In genomic region chr10:101493249-101493648, GRCh38 we compare ENCODE assay signal across 16 cellular contexts.
DNase-seq lines count a peak whose midpoint lies in the region; ATAC-seq and TF ChIP-seq lines count a peak whose summit lies in the region.
"Had no signal": no experiment of that assay in that cellular context is flagged by ENCODE, and none has a peak within 500 bp of the region (broad histone marks: within the 10 kb centered on the region; RNA-seq: fewer than 3 reads in every experiment).

No MANE protein-coding gene starts in this region.

- H3K27ac Mint-ChIP-seq in CD8-positive, alpha-beta T cell: no peak overlapping the region
- H3K27ac Mint-ChIP-seq: CD4-positive, alpha-beta memory T cell had no signal

- TF ChIP-seq RAD21 in liver (IDR thresholded peaks at IDR 0.05): no peak

- no peaks in the 10 kb centered on the region for H3K27me3 ChIP-seq in HAP-1 (ENCODE audit: low read depth)
- H3K27me3 ChIP-seq in hepatocyte: no peaks in the 10 kb centered on the region
- H3K27me3 ChIP-seq in liver (ENCODE audit: control insufficient read depth in 4 of 4, insufficient read depth in 4 of 4, low read length in 3 of 4): no peaks in the 10 kb centered on the region
- no peaks in the 10 kb centered on the region for H3K27me3 ChIP-seq in CD8-positive, alpha-beta T cell (ENCODE audit: insufficient read depth, low read length)

- H3K4me3 Mint-ChIP-seq in CD8-positive, alpha-beta T cell: no peak overlapping the region
- H3K4me3 Mint-ChIP-seq: CD4-positive, alpha-beta memory T cell had no signal

- H3K9me3 Mint-ChIP-seq in CD8-positive, alpha-beta T cell: no peaks in the 10 kb centered on the region
- H3K9me3 Mint-ChIP-seq: CD4-positive, alpha-beta memory T cell had no signal

- H3K4me2 ChIP-seq in hepatocyte: peak overlapping the region; percentile 38

- no peak overlapping the region for H3K9ac ChIP-seq in liver (ENCODE audit: low read depth in 1 of 2, low read length in 2 of 2)

- no peaks in the 10 kb centered on the region for H3K27me3 Mint-ChIP-seq in CD8-positive, alpha-beta T cell (ENCODE audit: low read depth)
- H3K27me3 Mint-ChIP-seq: CD4-positive, alpha-beta memory T cell had no signal

- H3K4me3 ChIP-seq in HAP-1: no peak overlapping the region
- H3K4me3 ChIP-seq in hepatocyte: no peak overlapping the region
- no peak overlapping the region for H3K4me3 ChIP-seq in liver (ENCODE audit: low read depth in 1 of 3, low read length in 3 of 3)
- no peak overlapping the region for H3K4me3 ChIP-seq in CD8-positive, alpha-beta T cell (ENCODE audit: low read depth, low read length)
- H3K4me3 ChIP-seq: GM12878 had no signal

- H3K9me3 ChIP-seq in HAP-1 (no peaks in the 10 kb centered on the region), hepatocyte (ENCODE audit: low read depth) (no peaks in the 10 kb centered on the region), liver (ENCODE audit: control insufficient read depth in 4 of 4, low read length in 3 of 4) (no peaks in the 10 kb centered on the region)
- H3K9me3 ChIP-seq in CD8-positive, alpha-beta T cell (ENCODE audit: low read length): no peaks in the 10 kb centered on the region

- peak; percentile 52 to 70 for DNase-seq in HAP-1 (ENCODE audit: low spot score in 2 of 2)
- peak; percentile 56 for DNase-seq in NCI-H69 (lab: John Stamatoyannopoulos, UW)
- no peak for DNase-seq in hepatocyte (ENCODE audit: low spot score)
- no peak for DNase-seq in CD8-positive, alpha-beta T cell
- no peak for DNase-seq in DMS79 treated with DMSO at 0.1 percent for 48 hours (lab: John Stamatoyannopoulos, UW)
- no peak for DNase-seq in inferior parietal cortex (ENCODE audit: extremely low spot score)
- DNase-seq: C1 segment of cervical spinal cord; CD4-positive, alpha-beta memory T cell; DMS153; EL; GDM1; GOT3; HCEC 1CT had no signal

- TF ChIP-seq CTCF in hepatocyte (IDR thresholded peaks at IDR 0.05; ENCODE audit: poor library complexity) (no peak), liver (IDR thresholded peaks at IDR 0.05; ENCODE audit: low read depth, low read length, missing input control) (no peak)
- TF ChIP-seq CTCF in CD8-positive, alpha-beta T cell (IDR thresholded peaks at IDR 0.05): no peak

- peaks cover 55% of the 10 kb centered on the region for H3K4me1 ChIP-seq in HAP-1
- no peaks in the 10 kb centered on the region for H3K4me1 ChIP-seq in hepatocyte (ENCODE audit: insufficient read depth)
- H3K4me1 ChIP-seq in liver (ENCODE audit: control insufficient read depth in 4 of 4, insufficient read depth in 4 of 4, low read length in 3 of 4): peaks cover 0 to 14% (median 10%) of the 10 kb centered on the region in 4 donors
- H3K4me1 ChIP-seq in CD8-positive, alpha-beta T cell (ENCODE audit: insufficient read depth, low read length): no peaks in the 10 kb centered on the region

- WGBS in hepatocyte (ENCODE audit: low lambda C conversion rate, missing lambda C conversion rate): 97% methylated on average over 1 of the region's 1 CpG
- WGBS in liver: 73% methylated on average over 1 of the region's 1 CpG

- ATAC-seq in CD8-positive, alpha-beta T cell: no peak
- no peak for ATAC-seq in GM18907 (IDR thresholded peaks at IDR 0.05; ENCODE audit: unreplicated experiment)
- ATAC-seq: GM12878 had no signal

- H3K27ac ChIP-seq in hepatocyte (no peak overlapping the region), liver (ENCODE audit: low read depth in 1 of 2, low read length in 2 of 2) (no peak overlapping the region)
- H3K27ac ChIP-seq in CD8-positive, alpha-beta T cell (ENCODE audit: low read depth, low read length): no peak overlapping the region

- POLR2A ChIA-PET in CD8-positive, alpha-beta T cell (lab: Charles Lee): no interaction called here

- no peaks in the 10 kb centered on the region for H3K36me3 ChIP-seq in HAP-1 (replicated peaks)
- H3K36me3 ChIP-seq in hepatocyte (replicated peaks; ENCODE audit: insufficient read depth, low read depth): no peaks in the 10 kb centered on the region
- no peaks in the 10 kb centered on the region for H3K36me3 ChIP-seq in liver (ENCODE audit: control insufficient read depth in 4 of 4, insufficient read depth in 3 of 4, low read depth in 1 of 4, low read length in 3 of 4)
- H3K36me3 ChIP-seq in CD8-positive, alpha-beta T cell (ENCODE audit: insufficient read depth, low read length): no peaks in the 10 kb centered on the region

- H3K79me2 ChIP-seq in hepatocyte: no peaks in the 10 kb centered on the region

- CTCF ChIA-PET in CD8-positive, alpha-beta T cell (lab: Charles Lee): no interaction called here

- peaks cover 2% of the 10 kb centered on the region for H4K20me1 ChIP-seq in hepatocyte (ENCODE audit: insufficient read depth, poor library complexity, severe bottlenecking)

- peaks cover 3% of the 10 kb centered on the region for H3K4me1 Mint-ChIP-seq in CD8-positive, alpha-beta T cell (ENCODE audit: low read depth)

- peaks cover 4% of the 10 kb centered on the region for H3K36me3 Mint-ChIP-seq in CD8-positive, alpha-beta T cell

- H2AFZ ChIP-seq in hepatocyte: no peak overlapping the region

- intact Hi-C loops in CD8-positive, alpha-beta T cell (cut with DNase I, micrococcal nuclease): no loop called here

- in situ Hi-C loops in HAP-1 (cut with MboI; ENCODE audit: low sequenced_read_pairs): no loop called here

- H3K9me2 ChIP-seq in hepatocyte (replicated peaks; ENCODE audit: insufficient read depth): no peaks in the 10 kb centered on the region

TF ChIP-seq in liver, 16 proteins besides CTCF, POLR2A, EP300 and RAD21:
- TF ChIP-seq, protein P1, sequence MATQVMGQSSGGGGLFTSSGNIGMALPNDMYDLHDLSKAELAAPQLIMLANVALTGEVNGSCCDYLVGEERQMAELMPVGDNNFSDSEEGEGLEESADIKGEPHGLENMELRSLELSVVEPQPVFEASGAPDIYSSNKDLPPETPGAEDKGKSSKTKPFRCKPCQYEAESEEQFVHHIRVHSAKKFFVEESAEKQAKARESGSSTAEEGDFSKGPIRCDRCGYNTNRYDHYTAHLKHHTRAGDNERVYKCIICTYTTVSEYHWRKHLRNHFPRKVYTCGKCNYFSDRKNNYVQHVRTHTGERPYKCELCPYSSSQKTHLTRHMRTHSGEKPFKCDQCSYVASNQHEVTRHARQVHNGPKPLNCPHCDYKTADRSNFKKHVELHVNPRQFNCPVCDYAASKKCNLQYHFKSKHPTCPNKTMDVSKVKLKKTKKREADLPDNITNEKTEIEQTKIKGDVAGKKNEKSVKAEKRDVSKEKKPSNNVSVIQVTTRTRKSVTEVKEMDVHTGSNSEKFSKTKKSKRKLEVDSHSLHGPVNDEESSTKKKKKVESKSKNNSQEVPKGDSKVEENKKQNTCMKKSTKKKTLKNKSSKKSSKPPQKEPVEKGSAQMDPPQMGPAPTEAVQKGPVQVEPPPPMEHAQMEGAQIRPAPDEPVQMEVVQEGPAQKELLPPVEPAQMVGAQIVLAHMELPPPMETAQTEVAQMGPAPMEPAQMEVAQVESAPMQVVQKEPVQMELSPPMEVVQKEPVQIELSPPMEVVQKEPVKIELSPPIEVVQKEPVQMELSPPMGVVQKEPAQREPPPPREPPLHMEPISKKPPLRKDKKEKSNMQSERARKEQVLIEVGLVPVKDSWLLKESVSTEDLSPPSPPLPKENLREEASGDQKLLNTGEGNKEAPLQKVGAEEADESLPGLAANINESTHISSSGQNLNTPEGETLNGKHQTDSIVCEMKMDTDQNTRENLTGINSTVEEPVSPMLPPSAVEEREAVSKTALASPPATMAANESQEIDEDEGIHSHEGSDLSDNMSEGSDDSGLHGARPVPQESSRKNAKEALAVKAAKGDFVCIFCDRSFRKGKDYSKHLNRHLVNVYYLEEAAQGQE (IDR thresholded peaks at IDR 0.05): no peak
- TF ChIP-seq HNF4G (IDR thresholded peaks at IDR 0.05): no peak
- peak; percentile 46 to 58 for TF ChIP-seq HNF4A (conservative IDR thresholded peaks at IDR 0.05)
- TF ChIP-seq GABPA (IDR thresholded peaks at IDR 0.05 in 1 of 2, conservative IDR thresholded peaks at IDR 0.05 in 1 of 2): no peak

Comparison
In these comparisons a context has a peak if more than half of its experiments do, and no peak if none do; other contexts are left out.
1. DNase-seq: peak in HAP-1 (2 of 2) and NCI-H69 (single experiment); none in hepatocyte (single experiment), CD8-positive, alpha-beta T cell (0 of 7), DMS79 treated with DMSO at 0.1 percent for 48 hours (single experiment) and inferior parietal cortex (single experiment).